ENCODE assay signal across 2 cellular contexts in genomic region chr5:173667702-173668101, GRCh38.
TF ChIP-seq lines count a peak whose summit lies in the region.

No MANE protein-coding gene starts in this region.

TF ChIP-seq in HEK293, 187 proteins besides CTCF, POLR2A, EP300 and RAD21:
- TF ChIP-seq EGR2 (tag by site-specific recombination; IDR thresholded peaks at IDR 0.05; ENCODE audit: low read depth) (peak; percentile 83), ZFHX2 (tag by site-specific recombination; conservative IDR thresholded peaks at IDR 0.05) (peak; percentile 38; the same call in 1 of the 2 replicates), ZNF624 (tag by site-specific recombination; IDR thresholded peaks at IDR 0.05) (no peak)

TF ChIP-seq in H1, 55 proteins besides CTCF, POLR2A, EP300 and RAD21:
- TF ChIP-seq TAF7 (optimal IDR thresholded peaks at IDR 0.05; ENCODE audit: borderline replicate concordance, low read depth, low read length) (no peak), EZH2 (IDR thresholded peaks at IDR 0.05; ENCODE audit: low read depth, low read length, severe bottlenecking) (no peak), POLR2AphosphoS5 (IDR thresholded peaks at IDR 0.05; ENCODE audit: low read depth, low read length) (no peak), POU5F1 (IDR thresholded peaks at IDR 0.05; ENCODE audit: low read depth, low read length) (no peak), SIX5 (IDR thresholded peaks at IDR 0.05; ENCODE audit: low read depth, low read length) (no peak), HDAC2 (IDR thresholded peaks at IDR 0.05; ENCODE audit: borderline replicate concordance in 1 of 2, low read depth in 2 of 2, low read length in 2 of 2) (no peak), RNF2 (IDR thresholded peaks at IDR 0.05; ENCODE audit: borderline replicate concordance, low read depth, low read length, missing control alignments, poor library complexity, severe bottlenecking) (no peak), SAP30 (IDR thresholded peaks at IDR 0.05; ENCODE audit: insufficient read depth, insufficient replicate concordance, low read length) (no peak), E2F6 (IDR thresholded peaks at IDR 0.05) (no peak), CBX8 (IDR thresholded peaks at IDR 0.05; ENCODE audit: borderline replicate concordance, low read depth, low read length) (no peak), RBBP5 (IDR thresholded peaks at IDR 0.05; ENCODE audit: borderline replicate concordance, low read depth, low read length) (no peak)
